ENCODE assay signal across 8 cellular contexts in the genomic region with DNA sequence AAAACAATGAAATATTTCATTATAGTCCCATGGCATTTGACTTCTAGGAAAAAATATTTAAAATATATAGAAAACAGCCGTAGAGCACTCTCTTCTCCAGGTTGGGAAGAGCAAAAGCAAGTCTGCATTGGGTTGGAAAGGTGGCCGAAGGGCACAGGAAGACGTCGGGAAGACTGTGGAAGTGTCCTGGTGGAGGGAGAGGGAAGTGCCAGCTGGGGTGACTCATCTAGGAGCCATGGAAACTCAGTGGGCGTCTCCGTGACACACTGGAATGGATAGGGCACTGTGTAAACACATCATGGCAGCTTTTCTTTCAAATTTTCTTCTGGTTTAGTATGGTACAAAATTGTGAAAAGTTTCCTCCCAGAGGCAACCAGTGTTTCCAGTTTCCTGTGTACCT. TPM values are rescaled to one million over a fixed set of nuclear protein-coding genes. Genes with fewer than 3 reads are reported as not detected.
DNase-seq lines count a peak whose midpoint lies in the region; ATAC-seq and TF ChIP-seq lines count a peak whose summit lies in the region.

No MANE protein-coding gene starts in this region.

- ATAC-seq in Right ventricle myocardium inferior = peak; percentile 68
- no peak for ATAC-seq in HG03354 (IDR thresholded peaks at IDR 0.05; ENCODE audit: poor library complexity, severe bottlenecking, unreplicated experiment)
- ATAC-seq in HG03280 (IDR thresholded peaks at IDR 0.05; ENCODE audit: unreplicated experiment) = no peak

- no peak overlapping the region for H3K4me3 ChIP-seq in retinal pigment epithelial cell (ENCODE audit: low read length)

- peak; percentile 88 for DNase-seq in H4 (ENCODE audit: low spot score)
- peak; percentile 49 for DNase-seq in T1000 (lab: John Stamatoyannopoulos, UW)
- no peak for DNase-seq in Right ventricle myocardium inferior (ENCODE audit: missing footprints)
- no peak for DNase-seq in retinal pigment epithelial cell (ENCODE audit: low read depth)
- DNase-seq in NCI-H1436 treated with DMSO at 0.1 percent for 48 hours (lab: John Stamatoyannopoulos, UW) = no peak
- DNase-seq in activated CD4-positive, alpha-beta T cell treated with anti-CD3 and anti-CD28 coated beads, Interleukin-2, amount 50 U/mL, for 1 hour = no peak

- peak; percentile 68 for TF ChIP-seq CTCF in retinal pigment epithelial cell (conservative IDR thresholded peaks at IDR 0.05; ENCODE audit: low read depth, low read length)

- intact Hi-C loops in Right ventricle myocardium inferior (cut with DNase I) = no loop called here

RNA-seq across cellular contexts. Expression of a gene that starts 12.7 kb away (rescaled TPM):
- total RNA-seq in H4 (2014; rRNA removed; shearing (Covaris generic)) = 12.1 and 12.9 TPM in 2 replicates
- 26.8 TPM for total RNA-seq in Right ventricle myocardium inferior

RNA-seq across cellular contexts. Expression of a gene that starts 17.7 kb away (rescaled TPM):
- total RNA-seq in H4 (2014; rRNA removed; shearing (Covaris generic)) = 40.7 and 52.1 TPM in 2 replicates
- 17.5 TPM for total RNA-seq in Right ventricle myocardium inferior

RNA-seq across cellular contexts. Expression of a gene that starts 36.7 kb away (rescaled TPM):
- 90.7 and 97.3 TPM in 2 replicates for total RNA-seq in H4 (2014; rRNA removed; shearing (Covaris generic))
- 66.3 TPM for total RNA-seq in Right ventricle myocardium inferior

RNA-seq across cellular contexts. Expression of a gene that starts 37.4 kb away (rescaled TPM):
- total RNA-seq in H4 (2014; rRNA removed; shearing (Covaris generic)) = 42.0 and 57.2 TPM in 2 replicates
- 126 TPM for total RNA-seq in Right ventricle myocardium inferior

Comparison
In these comparisons a context has a peak if more than half of its experiments do, and no peak if none do; other contexts are left out.
1. DNase-seq: peak in H4 (single experiment) and T1000 (single experiment); none in Right ventricle myocardium inferior (single experiment), retinal pigment epithelial cell (single experiment), NCI-H1436 treated with DMSO at 0.1 percent for 48 hours (single experiment) and activated CD4-positive, alpha-beta T cell treated with anti-CD3 and anti-CD28 coated beads, Interleukin-2, amount 50 U/mL, for 1 hour (single experiment).